Comparison of ENCODE assay signal across 1 cellular context in the genomic region with DNA sequence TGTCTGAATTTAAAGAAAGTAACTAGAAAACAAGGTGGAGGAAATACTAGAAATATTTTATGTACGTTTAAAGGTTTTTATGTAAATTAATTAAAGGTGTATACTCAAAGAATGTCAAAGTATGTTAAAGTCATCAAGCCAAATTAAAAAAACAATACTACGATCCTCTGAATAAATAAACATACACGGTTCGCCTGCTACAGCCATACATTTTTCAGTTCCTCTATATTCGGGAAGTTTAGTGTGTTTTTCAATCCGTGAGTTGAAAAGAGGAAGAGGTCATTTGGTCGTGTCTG.
TF ChIP-seq lines count a peak whose summit lies in the region.

No MANE protein-coding gene starts in this region.

TF ChIP-seq in endothelial cell of umbilical vein, 7 proteins besides CTCF, POLR2A, EP300 and RAD21:
- TF ChIP-seq EZH2 (IDR thresholded peaks at IDR 0.05; ENCODE audit: borderline replicate concordance, low read depth, low read length, severe bottlenecking) (no peak), JUN (IDR thresholded peaks at IDR 0.05; ENCODE audit: borderline replicate concordance, insufficient read depth, insufficient read length, low read depth) (no peak), MYC (IDR thresholded peaks at IDR 0.05; ENCODE audit: low read depth, low read length) (no peak), MAX (IDR thresholded peaks at IDR 0.05; ENCODE audit: insufficient read depth, insufficient read length) (no peak), POLR2AphosphoS5 (IDR thresholded peaks at IDR 0.05; ENCODE audit: insufficient read depth, low read depth, low read length) (no peak), GATA2 (IDR thresholded peaks at IDR 0.05; ENCODE audit: insufficient read depth, insufficient read length, low read depth, low read length) (no peak), FOS (IDR thresholded peaks at IDR 0.05; ENCODE audit: borderline replicate concordance, insufficient read depth, low read length) (no peak)
